Comparison of ENCODE assay signal across 1 cellular context in genomic region chr10:18261063-18261462, GRCh38.
TF ChIP-seq lines count a peak whose summit lies in the region.

No MANE protein-coding gene starts in this region.

TF ChIP-seq in GM23338, 12 proteins besides CTCF, POLR2A, EP300 and RAD21 (continued from another document):
- TF ChIP-seq, protein P1, sequence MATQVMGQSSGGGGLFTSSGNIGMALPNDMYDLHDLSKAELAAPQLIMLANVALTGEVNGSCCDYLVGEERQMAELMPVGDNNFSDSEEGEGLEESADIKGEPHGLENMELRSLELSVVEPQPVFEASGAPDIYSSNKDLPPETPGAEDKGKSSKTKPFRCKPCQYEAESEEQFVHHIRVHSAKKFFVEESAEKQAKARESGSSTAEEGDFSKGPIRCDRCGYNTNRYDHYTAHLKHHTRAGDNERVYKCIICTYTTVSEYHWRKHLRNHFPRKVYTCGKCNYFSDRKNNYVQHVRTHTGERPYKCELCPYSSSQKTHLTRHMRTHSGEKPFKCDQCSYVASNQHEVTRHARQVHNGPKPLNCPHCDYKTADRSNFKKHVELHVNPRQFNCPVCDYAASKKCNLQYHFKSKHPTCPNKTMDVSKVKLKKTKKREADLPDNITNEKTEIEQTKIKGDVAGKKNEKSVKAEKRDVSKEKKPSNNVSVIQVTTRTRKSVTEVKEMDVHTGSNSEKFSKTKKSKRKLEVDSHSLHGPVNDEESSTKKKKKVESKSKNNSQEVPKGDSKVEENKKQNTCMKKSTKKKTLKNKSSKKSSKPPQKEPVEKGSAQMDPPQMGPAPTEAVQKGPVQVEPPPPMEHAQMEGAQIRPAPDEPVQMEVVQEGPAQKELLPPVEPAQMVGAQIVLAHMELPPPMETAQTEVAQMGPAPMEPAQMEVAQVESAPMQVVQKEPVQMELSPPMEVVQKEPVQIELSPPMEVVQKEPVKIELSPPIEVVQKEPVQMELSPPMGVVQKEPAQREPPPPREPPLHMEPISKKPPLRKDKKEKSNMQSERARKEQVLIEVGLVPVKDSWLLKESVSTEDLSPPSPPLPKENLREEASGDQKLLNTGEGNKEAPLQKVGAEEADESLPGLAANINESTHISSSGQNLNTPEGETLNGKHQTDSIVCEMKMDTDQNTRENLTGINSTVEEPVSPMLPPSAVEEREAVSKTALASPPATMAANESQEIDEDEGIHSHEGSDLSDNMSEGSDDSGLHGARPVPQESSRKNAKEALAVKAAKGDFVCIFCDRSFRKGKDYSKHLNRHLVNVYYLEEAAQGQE (IDR thresholded peaks at IDR 0.05; ENCODE audit: unreplicated experiment), result no peak
- no peak for TF ChIP-seq ZNF331 (CRISPR knock-in tag; IDR thresholded peaks at IDR 0.05; ENCODE audit: low read depth)
- TF ChIP-seq, protein P2, sequence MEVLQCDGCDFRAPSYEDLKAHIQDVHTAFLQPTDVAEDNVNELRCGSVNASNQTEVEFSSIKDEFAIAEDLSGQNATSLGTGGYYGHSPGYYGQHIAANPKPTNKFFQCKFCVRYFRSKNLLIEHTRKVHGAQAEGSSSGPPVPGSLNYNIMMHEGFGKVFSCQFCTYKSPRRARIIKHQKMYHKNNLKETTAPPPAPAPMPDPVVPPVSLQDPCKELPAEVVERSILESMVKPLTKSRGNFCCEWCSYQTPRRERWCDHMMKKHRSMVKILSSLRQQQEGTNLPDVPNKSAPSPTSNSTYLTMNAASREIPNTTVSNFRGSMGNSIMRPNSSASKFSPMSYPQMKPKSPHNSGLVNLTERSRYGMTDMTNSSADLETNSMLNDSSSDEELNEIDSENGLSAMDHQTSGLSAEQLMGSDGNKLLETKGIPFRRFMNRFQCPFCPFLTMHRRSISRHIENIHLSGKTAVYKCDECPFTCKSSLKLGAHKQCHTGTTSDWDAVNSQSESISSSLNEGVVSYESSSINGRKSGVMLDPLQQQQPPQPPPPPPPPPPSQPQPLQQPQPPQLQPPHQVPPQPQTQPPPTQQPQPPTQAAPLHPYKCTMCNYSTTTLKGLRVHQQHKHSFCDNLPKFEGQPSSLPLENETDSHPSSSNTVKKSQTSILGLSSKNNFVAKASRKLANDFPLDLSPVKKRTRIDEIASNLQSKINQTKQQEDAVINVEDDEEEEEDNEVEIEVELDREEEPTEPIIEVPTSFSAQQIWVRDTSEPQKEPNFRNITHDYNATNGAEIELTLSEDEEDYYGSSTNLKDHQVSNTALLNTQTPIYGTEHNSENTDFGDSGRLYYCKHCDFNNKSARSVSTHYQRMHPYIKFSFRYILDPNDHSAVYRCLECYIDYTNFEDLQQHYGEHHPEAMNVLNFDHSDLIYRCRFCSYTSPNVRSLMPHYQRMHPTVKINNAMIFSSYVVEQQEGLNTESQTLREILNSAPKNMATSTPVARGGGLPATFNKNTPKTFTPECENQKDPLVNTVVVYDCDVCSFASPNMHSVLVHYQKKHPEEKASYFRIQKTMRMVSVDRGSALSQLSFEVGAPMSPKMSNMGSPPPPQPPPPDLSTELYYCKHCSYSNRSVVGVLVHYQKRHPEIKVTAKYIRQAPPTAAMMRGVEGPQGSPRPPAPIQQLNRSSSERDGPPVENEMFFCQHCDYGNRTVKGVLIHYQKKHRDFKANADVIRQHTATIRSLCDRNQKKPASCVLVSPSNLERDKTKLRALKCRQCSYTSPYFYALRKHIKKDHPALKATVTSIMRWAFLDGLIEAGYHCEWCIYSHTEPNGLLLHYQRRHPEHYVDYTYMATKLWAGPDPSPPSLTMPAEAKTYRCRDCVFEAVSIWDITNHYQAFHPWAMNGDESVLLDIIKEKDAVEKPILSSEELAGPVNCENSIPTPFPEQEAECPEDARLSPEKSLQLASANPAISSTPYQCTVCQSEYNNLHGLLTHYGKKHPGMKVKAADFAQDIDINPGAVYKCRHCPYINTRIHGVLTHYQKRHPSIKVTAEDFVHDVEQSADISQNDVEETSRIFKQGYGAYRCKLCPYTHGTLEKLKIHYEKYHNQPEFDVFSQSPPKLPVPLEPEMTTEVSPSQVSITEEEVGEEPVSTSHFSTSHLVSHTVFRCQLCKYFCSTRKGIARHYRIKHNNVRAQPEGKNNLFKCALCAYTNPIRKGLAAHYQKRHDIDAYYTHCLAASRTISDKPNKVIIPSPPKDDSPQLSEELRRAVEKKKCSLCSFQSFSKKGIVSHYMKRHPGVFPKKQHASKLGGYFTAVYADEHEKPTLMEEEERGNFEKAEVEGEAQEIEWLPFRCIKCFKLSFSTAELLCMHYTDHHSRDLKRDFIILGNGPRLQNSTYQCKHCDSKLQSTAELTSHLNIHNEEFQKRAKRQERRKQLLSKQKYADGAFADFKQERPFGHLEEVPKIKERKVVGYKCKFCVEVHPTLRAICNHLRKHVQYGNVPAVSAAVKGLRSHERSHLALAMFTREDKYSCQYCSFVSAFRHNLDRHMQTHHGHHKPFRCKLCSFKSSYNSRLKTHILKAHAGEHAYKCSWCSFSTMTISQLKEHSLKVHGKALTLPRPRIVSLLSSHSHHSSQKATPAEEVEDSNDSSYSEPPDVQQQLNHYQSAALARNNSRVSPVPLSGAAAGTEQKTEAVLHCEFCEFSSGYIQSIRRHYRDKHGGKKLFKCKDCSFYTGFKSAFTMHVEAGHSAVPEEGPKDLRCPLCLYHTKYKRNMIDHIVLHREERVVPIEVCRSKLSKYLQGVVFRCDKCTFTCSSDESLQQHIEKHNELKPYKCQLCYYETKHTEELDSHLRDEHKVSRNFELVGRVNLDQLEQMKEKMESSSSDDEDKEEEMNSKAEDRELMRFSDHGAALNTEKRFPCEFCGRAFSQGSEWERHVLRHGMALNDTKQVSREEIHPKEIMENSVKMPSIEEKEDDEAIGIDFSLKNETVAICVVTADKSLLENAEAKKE (CRISPR knock-in tag; IDR thresholded peaks at IDR 0.05), result no peak
- TF ChIP-seq EZH2phosphoT487 (IDR thresholded peaks at IDR 0.05; ENCODE audit: unreplicated experiment), result no peak
- no peak for TF ChIP-seq EZH2 (IDR thresholded peaks at IDR 0.05; ENCODE audit: low read depth, unreplicated experiment)
- no peak for TF ChIP-seq ZNF114 (CRISPR knock-in tag; IDR thresholded peaks at IDR 0.05)
TF ChIP-seq in GM23338: peak in this region for 0.
